ENCODE assay signal across 14 cellular contexts in the genomic region with DNA sequence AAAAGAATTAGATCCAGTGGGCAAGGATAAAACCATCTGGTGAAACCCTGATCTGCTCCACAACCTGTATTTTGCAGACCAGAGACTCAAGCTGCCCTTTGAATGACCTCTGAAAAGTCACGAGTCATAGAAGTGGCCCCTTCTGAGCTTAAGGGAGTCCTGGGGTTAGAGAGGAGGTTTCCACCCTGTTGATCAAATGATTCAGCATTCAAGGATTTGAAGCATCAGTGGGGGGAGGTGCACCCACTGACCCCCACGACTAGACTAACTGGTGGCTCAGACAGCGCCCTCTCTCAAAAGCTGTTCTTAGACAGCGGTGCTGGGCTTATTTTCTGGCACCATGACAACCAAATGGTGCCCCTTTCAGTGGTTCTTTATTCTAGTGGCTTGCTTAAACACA. TPM values are rescaled to one million over a fixed set of nuclear protein-coding genes. Genes with fewer than 3 reads are reported as not detected.
DNase-seq lines count a peak whose midpoint lies in the region; ATAC-seq, FAIRE-seq and TF ChIP-seq lines count a peak whose summit lies in the region.
"Had no signal": no experiment of that assay in that cellular context is flagged by ENCODE, and none has a peak within 500 bp of the region (broad histone marks: within the 10 kb centered on the region; RNA-seq: fewer than 3 reads in every experiment).

No MANE protein-coding gene starts in this region.

- H3K9me3 ChIP-seq in HEK293 (ENCODE audit: control insufficient read depth, insufficient read depth, low read depth, low read length), result no peaks in the 10 kb centered on the region
- H3K9me3 ChIP-seq: prostate gland, upper lobe of left lung had no signal

- no peak overlapping the region for H3K27ac ChIP-seq in HEK293 (ENCODE audit: extremely low read depth, low read depth, low read length)
- H3K27ac ChIP-seq: HL-60, prostate gland, upper lobe of left lung had no signal

- FAIRE-seq in GM12892 (lab: Jason Lieb, UNC), result no peak

- CTCF ChIA-PET in HEK293 (lab: Yijun Ruan, JAX), result interaction anchor here (0.5 to 0.8 kb wide), 3 partner anchors 117 to 358 kb away, joined by 3 to 4 read pairs (median 4); no protein-coding TSS in a partner anchor

- peaks cover 2% of the 10 kb centered on the region; the same call in 1 of the 2 replicates for H3K4me1 ChIP-seq in HEK293 (ENCODE audit: control insufficient read depth, insufficient read depth, low read length)
- H3K4me1 ChIP-seq: prostate gland, upper lobe of left lung had no signal

- POLR2A ChIA-PET in HEK293 (lab: Yijun Ruan, JAX), result no interaction called here

- TF ChIP-seq POLR2A in GM12892 (IDR thresholded peaks at IDR 0.05; ENCODE audit: low read depth, low read length), result no peak

- in situ Hi-C loops in ACHN (cut with HindIII; ENCODE audit: low pct_ligation_motif_present, low pct_unique_long_range_greater_than_20kb, low sequenced_read_pairs), result no loop called here

- no peaks in the 10 kb centered on the region for H3K36me3 ChIP-seq in HEK293 (ENCODE audit: control insufficient read depth in 2 of 2, insufficient read depth in 1 of 2, low read length in 2 of 2)
- H3K36me3 ChIP-seq: prostate gland, upper lobe of left lung had no signal

- no peak overlapping the region for H3K4me3 ChIP-seq in HEK293 (ENCODE audit: low read depth, low read length)
- H3K4me3 ChIP-seq: prostate gland, upper lobe of left lung had no signal

- intact Hi-C loops in left cardiac atrium (cut with DNase I), result no loop called here

- ATAC-seq in left cardiac atrium, result no peak
- ATAC-seq: WTC11 had no signal

- DNase-seq in ACHN (peak; percentile 89), amniotic epithelial cell (ENCODE audit: low read depth) (peak; percentile 6), islet precursor cell (peak; percentile 57), GM12892 (ENCODE audit: insufficient read length) (no peak), SIG-M5 treated with dmso at 0.1 percent for 504 hours (lab: John Stamatoyannopoulos, UW; ENCODE audit: unreplicated experiment) (no peak), GOT3 (lab: John Stamatoyannopoulos, UW) (no peak), left cardiac atrium (no peak)
- DNase-seq: erythroblast, NCI-H2171, upper lobe of left lung had no signal

- TF ChIP-seq CTCF in HEK293 (tag by site-specific recombination; IDR thresholded peaks at IDR 0.05), result no peak

TF ChIP-seq in HEK293, 187 proteins besides CTCF, POLR2A, EP300 and RAD21 (continues in another document):
- TF ChIP-seq, protein P1, sequence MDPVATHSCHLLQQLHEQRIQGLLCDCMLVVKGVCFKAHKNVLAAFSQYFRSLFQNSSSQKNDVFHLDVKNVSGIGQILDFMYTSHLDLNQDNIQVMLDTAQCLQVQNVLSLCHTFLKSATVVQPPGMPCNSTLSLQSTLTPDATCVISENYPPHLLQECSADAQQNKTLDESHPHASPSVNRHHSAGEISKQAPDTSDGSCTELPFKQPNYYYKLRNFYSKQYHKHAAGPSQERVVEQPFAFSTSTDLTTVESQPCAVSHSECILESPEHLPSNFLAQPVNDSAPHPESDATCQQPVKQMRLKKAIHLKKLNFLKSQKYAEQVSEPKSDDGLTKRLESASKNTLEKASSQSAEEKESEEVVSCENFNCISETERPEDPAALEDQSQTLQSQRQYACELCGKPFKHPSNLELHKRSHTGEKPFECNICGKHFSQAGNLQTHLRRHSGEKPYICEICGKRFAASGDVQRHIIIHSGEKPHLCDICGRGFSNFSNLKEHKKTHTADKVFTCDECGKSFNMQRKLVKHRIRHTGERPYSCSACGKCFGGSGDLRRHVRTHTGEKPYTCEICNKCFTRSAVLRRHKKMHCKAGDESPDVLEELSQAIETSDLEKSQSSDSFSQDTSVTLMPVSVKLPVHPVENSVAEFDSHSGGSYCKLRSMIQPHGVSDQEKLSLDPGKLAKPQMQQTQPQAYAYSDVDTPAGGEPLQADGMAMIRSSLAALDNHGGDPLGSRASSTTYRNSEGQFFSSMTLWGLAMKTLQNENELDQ (tag by site-specific recombination; IDR thresholded peaks at IDR 0.05; ENCODE audit: low read depth), result no peak
- TF ChIP-seq TRIM28 (IDR thresholded peaks at IDR 0.05; ENCODE audit: borderline replicate concordance, low read length), result no peak
- TF ChIP-seq PRDM1 (tag by site-specific recombination; IDR thresholded peaks at IDR 0.05), result no peak
- no peak for TF ChIP-seq ZNF239 (tag by site-specific recombination; IDR thresholded peaks at IDR 0.05)
- TF ChIP-seq ZBTB7A (tag by site-specific recombination; IDR thresholded peaks at IDR 0.05; ENCODE audit: low read depth), result no peak
- 0 out of 2 replicates have a peak, but pooled peaks have one; percentile 19 for TF ChIP-seq GLIS2 (tag by site-specific recombination; IDR thresholded peaks at IDR 0.05)
- TF ChIP-seq EGR2 (tag by site-specific recombination; IDR thresholded peaks at IDR 0.05; ENCODE audit: low read depth), result no peak
- TF ChIP-seq, protein P2, sequence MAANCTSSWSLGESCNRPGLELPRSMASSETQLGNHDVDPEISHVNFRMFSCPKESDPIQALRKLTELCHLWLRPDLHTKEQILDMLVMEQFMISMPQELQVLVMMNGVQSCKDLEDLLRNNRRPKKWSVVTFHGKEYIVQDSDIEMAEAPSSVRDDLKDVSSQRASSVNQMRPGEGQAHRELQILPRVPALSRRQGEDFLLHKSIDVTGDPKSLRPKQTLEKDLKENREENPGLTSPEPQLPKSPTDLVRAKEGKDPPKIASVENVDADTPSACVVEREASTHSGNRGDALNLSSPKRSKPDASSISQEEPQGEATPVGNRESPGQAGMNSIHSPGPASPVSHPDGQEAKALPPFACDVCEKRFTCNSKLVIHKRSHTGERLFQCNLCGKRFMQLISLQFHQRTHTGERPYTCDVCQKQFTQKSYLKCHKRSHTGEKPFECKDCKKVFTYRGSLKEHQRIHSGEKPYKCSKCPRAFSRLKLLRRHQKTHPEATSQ (tag by site-specific recombination; IDR thresholded peaks at IDR 0.05), result no peak
- TF ChIP-seq, protein P3, sequence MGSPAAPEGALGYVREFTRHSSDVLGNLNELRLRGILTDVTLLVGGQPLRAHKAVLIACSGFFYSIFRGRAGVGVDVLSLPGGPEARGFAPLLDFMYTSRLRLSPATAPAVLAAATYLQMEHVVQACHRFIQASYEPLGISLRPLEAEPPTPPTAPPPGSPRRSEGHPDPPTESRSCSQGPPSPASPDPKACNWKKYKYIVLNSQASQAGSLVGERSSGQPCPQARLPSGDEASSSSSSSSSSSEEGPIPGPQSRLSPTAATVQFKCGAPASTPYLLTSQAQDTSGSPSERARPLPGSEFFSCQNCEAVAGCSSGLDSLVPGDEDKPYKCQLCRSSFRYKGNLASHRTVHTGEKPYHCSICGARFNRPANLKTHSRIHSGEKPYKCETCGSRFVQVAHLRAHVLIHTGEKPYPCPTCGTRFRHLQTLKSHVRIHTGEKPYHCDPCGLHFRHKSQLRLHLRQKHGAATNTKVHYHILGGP (tag by site-specific recombination; IDR thresholded peaks at IDR 0.05), result no peak
- TF ChIP-seq KLF8 (tag by site-specific recombination; IDR thresholded peaks at IDR 0.05), result no peak
- no peak for TF ChIP-seq ZNF560 (tag by site-specific recombination; IDR thresholded peaks at IDR 0.05; ENCODE audit: borderline replicate concordance)
- no peak for TF ChIP-seq BCL11A (tag by site-specific recombination; IDR thresholded peaks at IDR 0.05; ENCODE audit: low read depth)
- TF ChIP-seq, protein P4, sequence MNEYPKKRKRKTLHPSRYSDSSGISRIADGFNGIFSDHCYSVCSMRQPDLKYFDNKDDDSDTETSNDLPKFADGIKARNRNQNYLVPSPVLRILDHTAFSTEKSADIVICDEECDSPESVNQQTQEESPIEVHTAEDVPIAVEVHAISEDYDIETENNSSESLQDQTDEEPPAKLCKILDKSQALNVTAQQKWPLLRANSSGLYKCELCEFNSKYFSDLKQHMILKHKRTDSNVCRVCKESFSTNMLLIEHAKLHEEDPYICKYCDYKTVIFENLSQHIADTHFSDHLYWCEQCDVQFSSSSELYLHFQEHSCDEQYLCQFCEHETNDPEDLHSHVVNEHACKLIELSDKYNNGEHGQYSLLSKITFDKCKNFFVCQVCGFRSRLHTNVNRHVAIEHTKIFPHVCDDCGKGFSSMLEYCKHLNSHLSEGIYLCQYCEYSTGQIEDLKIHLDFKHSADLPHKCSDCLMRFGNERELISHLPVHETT (tag by site-specific recombination; IDR thresholded peaks at IDR 0.05), result no peak
- TF ChIP-seq ZNF544 (tag by site-specific recombination; IDR thresholded peaks at IDR 0.05), result no peak
- TF ChIP-seq WT1 (tag by site-specific recombination; IDR thresholded peaks at IDR 0.05), result 0 out of 2 replicates have a peak, but pooled peaks have one; percentile 25
- TF ChIP-seq GLIS1 (tag by site-specific recombination; IDR thresholded peaks at IDR 0.05), result peak; percentile 17; the same call in 1 of the 2 replicates
- TF ChIP-seq ZNF223 (tag by site-specific recombination; IDR thresholded peaks at IDR 0.05), result no peak
- TF ChIP-seq ZNF626 (tag by site-specific recombination; IDR thresholded peaks at IDR 0.05), result no peak
- TF ChIP-seq ZNF433 (tag by site-specific recombination; IDR thresholded peaks at IDR 0.05; ENCODE audit: low read depth), result no peak
- no peak for TF ChIP-seq ZIC2 (tag by site-specific recombination; IDR thresholded peaks at IDR 0.05)
- no peak for TF ChIP-seq ZNF214 (tag by site-specific recombination; IDR thresholded peaks at IDR 0.05; ENCODE audit: borderline replicate concordance)
- no peak for TF ChIP-seq ZNF202 (tag by site-specific recombination; IDR thresholded peaks at IDR 0.05; ENCODE audit: borderline replicate concordance)
- TF ChIP-seq, protein P5, sequence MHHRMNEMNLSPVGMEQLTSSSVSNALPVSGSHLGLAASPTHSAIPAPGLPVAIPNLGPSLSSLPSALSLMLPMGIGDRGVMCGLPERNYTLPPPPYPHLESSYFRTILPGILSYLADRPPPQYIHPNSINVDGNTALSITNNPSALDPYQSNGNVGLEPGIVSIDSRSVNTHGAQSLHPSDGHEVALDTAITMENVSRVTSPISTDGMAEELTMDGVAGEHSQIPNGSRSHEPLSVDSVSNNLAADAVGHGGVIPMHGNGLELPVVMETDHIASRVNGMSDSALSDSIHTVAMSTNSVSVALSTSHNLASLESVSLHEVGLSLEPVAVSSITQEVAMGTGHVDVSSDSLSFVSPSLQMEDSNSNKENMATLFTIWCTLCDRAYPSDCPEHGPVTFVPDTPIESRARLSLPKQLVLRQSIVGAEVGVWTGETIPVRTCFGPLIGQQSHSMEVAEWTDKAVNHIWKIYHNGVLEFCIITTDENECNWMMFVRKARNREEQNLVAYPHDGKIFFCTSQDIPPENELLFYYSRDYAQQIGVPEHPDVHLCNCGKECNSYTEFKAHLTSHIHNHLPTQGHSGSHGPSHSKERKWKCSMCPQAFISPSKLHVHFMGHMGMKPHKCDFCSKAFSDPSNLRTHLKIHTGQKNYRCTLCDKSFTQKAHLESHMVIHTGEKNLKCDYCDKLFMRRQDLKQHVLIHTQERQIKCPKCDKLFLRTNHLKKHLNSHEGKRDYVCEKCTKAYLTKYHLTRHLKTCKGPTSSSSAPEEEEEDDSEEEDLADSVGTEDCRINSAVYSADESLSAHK (tag by site-specific recombination; IDR thresholded peaks at IDR 0.05), result no peak

RNA-seq across cellular contexts. Expression of a gene that starts 44.3 kb away (rescaled TPM):
- polyA plus RNA-seq in GM12892 (2012; ENCODE audit: missing spikeins), result 1.1 TPM
- total RNA-seq in left cardiac atrium, result 10 to 100 TPM; 15.2 to 25.7 TPM

Comparison
In these comparisons a context has a peak if more than half of its experiments do, and no peak if none do; other contexts are left out.
1. DNase-seq: peak in ACHN (single experiment), amniotic epithelial cell (single experiment) and islet precursor cell (single experiment); none in GM12892 (single experiment), SIG-M5 treated with dmso at 0.1 percent for 504 hours (single experiment), GOT3 (single experiment) and left cardiac atrium (single experiment).